In genomic region chr1:202957733-202958543, GRCh38 we compare ENCODE assay signal across 8 cellular contexts. TPM values are rescaled to one million over a fixed set of nuclear protein-coding genes. Genes with fewer than 3 reads are reported as not detected.
DNase-seq lines count a peak whose midpoint lies in the region; ATAC-seq and TF ChIP-seq lines count a peak whose summit lies in the region.

Gene ADIPOR1 (minus strand): TSS chr1:202958312. CDS start chr1:202951070, 7,242 bp downstream.

- no peaks in the 10 kb centered on the region for H3K27me3 Mint-ChIP-seq in T-helper 17 cell

- H3K36me3 ChIP-seq in left ventricle myocardium inferior (peaks cover 18% of the 10 kb centered on the region), psoas muscle (ENCODE audit: insufficient read depth in 1 of 2, low read depth in 1 of 2) (peaks cover 0 to 37% of the 10 kb centered on the region in 2 donors), urinary bladder (ENCODE audit: insufficient read depth) (no peaks in the 10 kb centered on the region)

- H3K27ac Mint-ChIP-seq in T-helper 17 cell = peak within 1 kb of the TSS; percentile 98

- H3K36me3 Mint-ChIP-seq in T-helper 17 cell (ENCODE audit: low read depth) = peaks cover 2% of the 10 kb centered on the region

- in situ Hi-C loops in GM13977 (cut with MboI; ENCODE audit: low pct_unique_long_range_greater_than_20kb, low sequenced_read_pairs, unreplicated experiment) = no loop called here

- H3K4me1 Mint-ChIP-seq in T-helper 17 cell = peaks cover 32% of the 10 kb centered on the region

- H3K4me3 Mint-ChIP-seq in T-helper 17 cell = peak within 1 kb of the TSS; percentile 98

- H3K4me1 ChIP-seq in left ventricle myocardium inferior (peaks cover 78% of the 10 kb centered on the region), psoas muscle (peaks cover 83% of the 10 kb centered on the region), urinary bladder (ENCODE audit: insufficient read depth) (peaks cover 2% of the 10 kb centered on the region)

- H3K9me3 ChIP-seq in T-helper 17 cell (ENCODE audit: control insufficient read depth, low read length, poor library complexity, severe bottlenecking) (no peaks in the 10 kb centered on the region), left ventricle myocardium inferior (replicated peaks) (no peaks in the 10 kb centered on the region), psoas muscle (no peaks in the 10 kb centered on the region)

- H3K27ac ChIP-seq in left ventricle myocardium inferior (replicated peaks) = peak within 1 kb of the TSS; percentile 92
- H3K27ac ChIP-seq in psoas muscle = peak within 1 kb of the TSS; percentile 99
- peak within 1 kb of the TSS; percentile 97 for H3K27ac ChIP-seq in urinary bladder (ENCODE audit: low read depth)

- DNase-seq in GM13977 (ENCODE audit: low spot score) (peak; percentile 99), NCI-H1436 treated with DMSO at 0.1 percent for 48 hours (lab: John Stamatoyannopoulos, UW) (peak; percentile 65), T-helper 17 cell (peak; percentile 91 to 95 (median 95)), amygdala (lab: John Stamatoyannopoulos, UW) (peak in 55 of 56 donors; percentile 34 to 94 (median 81)), left ventricle myocardium inferior (peak; percentile 92), psoas muscle (peak; percentile 91 to 96)

- ATAC-seq in HG02840 (IDR thresholded peaks at IDR 0.05; ENCODE audit: low FRiP score, unreplicated experiment) (peak; percentile 94), T-helper 17 cell (peak; percentile 97), psoas muscle (peak; percentile 82 to 86 (median 83))

- WGBS in psoas muscle, 3 donors = 0 to 1% (median 0%) methylated on average over 49 to 86 of the region's 86 CpGs
- under 1% methylated on average over 86 of the region's 86 CpGs for WGBS in urinary bladder

- H3K27me3 ChIP-seq in left ventricle myocardium inferior (ENCODE audit: low read depth) (no peaks in the 10 kb centered on the region), psoas muscle (ENCODE audit: insufficient read depth in 3 of 3, low read length in 2 of 3) (no peaks in the 10 kb centered on the region)

- H3K4me3 ChIP-seq in left ventricle myocardium inferior = peak within 1 kb of the TSS; percentile 98
- peak within 1 kb of the TSS; percentile 97 for H3K4me3 ChIP-seq in psoas muscle
- H3K4me3 ChIP-seq in urinary bladder (ENCODE audit: low read depth, low read length) = peak within 1 kb of the TSS; percentile 99

- intact Hi-C loops in left ventricle myocardium inferior (cut with micrococcal nuclease) = no loop called here
- intact Hi-C loops in psoas muscle (cut with DNase I) = loop anchor here in 1 of 2 donors (5.0 kb wide), 1 partner anchor 1076 kb away; no protein-coding TSS in a partner anchor

- TF ChIP-seq CTCF in GM13977 (IDR thresholded peaks at IDR 0.05; ENCODE audit: extremely low read depth, insufficient read depth, missing control alignments) = no peak
- TF ChIP-seq CTCF in left ventricle myocardium inferior (IDR thresholded peaks at IDR 0.05; ENCODE audit: borderline replicate concordance) = peak; percentile 38
- TF ChIP-seq CTCF in psoas muscle (IDR thresholded peaks at IDR 0.05) = no peak

RNA-seq across cellular contexts. Expression of gene ADIPOR1, which starts in this region (rescaled TPM):
- total RNA-seq in T-helper 17 cell (100 to 1,000 TPM in 1 of 2 donors, 10 to 100 TPM in 1; 65.8 to 126 TPM), left ventricle myocardium inferior (87.0 TPM), psoas muscle (10 to 100 TPM; 64.4 to 91.0 (median 72.1) TPM), urinary bladder (63.6 TPM)
- polyA plus RNA-seq in psoas muscle (100 to 1,000 TPM in 1 of 3 donors, 10 to 100 TPM in 2; 75.3 to 127 (median 95.8) TPM), urinary bladder (71.1 TPM)

Comparison
In these comparisons a context has a peak if more than half of its experiments do, and no peak if none do; other contexts are left out.
1. Peak in every context shown above with its lines: DNase-seq, ATAC-seq, H3K4me3 ChIP-seq and H3K27ac ChIP-seq.